ENCODE assay signal across 10 cellular contexts in genomic region chr5:150672884-150673275, GRCh38. TPM values are rescaled to one million over a fixed set of nuclear protein-coding genes. Genes with fewer than 3 reads are reported as not detected.
A peak's percentile ranks its signal among the peaks of the same experiment; 100 is the strongest.
DNase-seq lines count a peak whose midpoint lies in the region; ATAC-seq, FAIRE-seq and TF ChIP-seq lines count a peak whose summit lies in the region.
"Had no signal": no experiment of that assay in that cellular context is flagged by ENCODE, and none has a peak within 500 bp of the region (broad histone marks: within the 10 kb centered on the region; RNA-seq: fewer than 3 reads in every experiment).

No MANE protein-coding gene starts in this region.

- peak overlapping the region; percentile 70 for H3K18ac ChIP-seq in trophoblast cell (ENCODE audit: low read length)

- H3K79me1 ChIP-seq in trophoblast cell (ENCODE audit: low read length) = peaks cover 24% of the 10 kb centered on the region

- H2AFZ ChIP-seq in trophoblast cell (ENCODE audit: insufficient read depth, low read length, poor library complexity) = peak overlapping the region; percentile 58

- H3K36me3 ChIP-seq in CD8-positive, alpha-beta T cell (ENCODE audit: insufficient read depth, low read length) = no peaks in the 10 kb centered on the region
- H3K36me3 ChIP-seq in NT2/D1 (ENCODE audit: insufficient read depth, insufficient read length, low read length) (peaks cover 37% of the 10 kb centered on the region), trophoblast cell (ENCODE audit: control insufficient read depth in 1 of 2, insufficient read depth in 2 of 2, low read length in 2 of 2) (peaks cover 7 to 11% of the 10 kb centered on the region in 2 experiments), small intestine (ENCODE audit: control insufficient read depth in 2 of 2, insufficient read depth in 2 of 2, low read length in 2 of 2) (no peaks in the 10 kb centered on the region)

- peaks cover 11% of the 10 kb centered on the region for H3K4me1 Mint-ChIP-seq in CD8-positive, alpha-beta T cell (ENCODE audit: low read depth)

- CTCF ChIA-PET in CD8-positive, alpha-beta T cell (lab: Charles Lee) = interaction anchor here (1.8 kb wide), 1 partner anchor 28 kb away, joined by 4 read pairs; the partner anchor contains the start of gene RBM22

- no peak for ATAC-seq in CD8-positive, alpha-beta T cell
- ATAC-seq in GM21576 (IDR thresholded peaks at IDR 0.05; ENCODE audit: unreplicated experiment) = no peak

- peak overlapping the region; percentile 96 for H2BK120ac ChIP-seq in trophoblast cell (ENCODE audit: insufficient read depth, low read length, poor library complexity)

- no peak for FAIRE-seq in small intestine (lab: Jason Lieb, UNC)

- DNase-seq in CD8-positive, alpha-beta T cell = no peak
- DNase-seq in NT2/D1 (ENCODE audit: low read depth, low spot score) (no peak), fibroblast of mammary gland (ENCODE audit: low read depth) (no peak), trophoblast cell (no peak), NCI-H524 treated with DMSO at 0.1 percent for 48 hours (lab: John Stamatoyannopoulos, UW) (no peak), inferior parietal cortex (ENCODE audit: extremely low spot score) (no peak), small intestine (no peak)
- DNase-seq: effector CD4-positive, alpha-beta T cell had no signal

- peak overlapping the region; percentile 91 for H3K14ac ChIP-seq in trophoblast cell (ENCODE audit: low read length)

- no peak for TF ChIP-seq CTCF in CD8-positive, alpha-beta T cell (IDR thresholded peaks at IDR 0.05)
- no peak for TF ChIP-seq CTCF in fibroblast of mammary gland (conservative IDR thresholded peaks at IDR 0.05; ENCODE audit: control insufficient read depth, insufficient read depth, low read depth, low read length)

- peak overlapping the region; percentile 69 for H3K4me3 ChIP-seq in CD8-positive, alpha-beta T cell (ENCODE audit: low read depth, low read length)
- H3K4me3 ChIP-seq in NT2/D1 (ENCODE audit: insufficient read length, low read depth) (peak overlapping the region; percentile 85), fibroblast of mammary gland (ENCODE audit: control insufficient read depth, low read depth, low read length) (peak overlapping the region; percentile 45), trophoblast cell (ENCODE audit: low read depth, low read length) (peak overlapping the region; percentile 76), small intestine (ENCODE audit: low read depth in 1 of 2, low read length in 2 of 2) (no peak overlapping the region)

- H3K4me3 Mint-ChIP-seq in CD8-positive, alpha-beta T cell = peak overlapping the region; percentile 83

- H2AK5ac ChIP-seq in trophoblast cell (ENCODE audit: low read length) = peak overlapping the region; percentile 77

- peak overlapping the region; percentile 76 for H4K12ac ChIP-seq in trophoblast cell (ENCODE audit: low read depth, low read length)

- peaks cover 14% of the 10 kb centered on the region for H3K4me1 ChIP-seq in CD8-positive, alpha-beta T cell (ENCODE audit: insufficient read depth, low read length)
- H3K4me1 ChIP-seq in NT2/D1 (ENCODE audit: insufficient read depth, insufficient read length) = peaks cover 13% of the 10 kb centered on the region
- H3K4me1 ChIP-seq in trophoblast cell (ENCODE audit: control insufficient read depth in 1 of 2, insufficient read depth in 2 of 2, low read length in 2 of 2) = peaks cover 16 to 31% of the 10 kb centered on the region in 2 experiments
- no peaks in the 10 kb centered on the region for H3K4me1 ChIP-seq in small intestine (ENCODE audit: control insufficient read depth in 2 of 2, insufficient read depth in 1 of 2, low read depth in 1 of 2, low read length in 1 of 2)

- no peaks in the 10 kb centered on the region for H3K9me3 ChIP-seq in CD8-positive, alpha-beta T cell (ENCODE audit: low read length)
- H3K9me3 ChIP-seq in NT2/D1 (ENCODE audit: insufficient read depth, low read length) = no peaks in the 10 kb centered on the region
- H3K9me3 ChIP-seq in trophoblast cell (ENCODE audit: insufficient read depth, low read depth, low read length) = no peaks in the 10 kb centered on the region
- no peaks in the 10 kb centered on the region for H3K9me3 ChIP-seq in small intestine (ENCODE audit: control insufficient read depth, low read depth)

- H2BK12ac ChIP-seq in trophoblast cell (ENCODE audit: low read length) = peak overlapping the region; percentile 94

- POLR2A ChIA-PET in CD8-positive, alpha-beta T cell (lab: Charles Lee) = no interaction called here

- H3K4me2 ChIP-seq in trophoblast cell (ENCODE audit: low read length) = peak overlapping the region; percentile 84

- no CpG with 5 or more reads among the region's 7 CpGs for WGBS in trophoblast cell (ENCODE audit: extremely low coverage, insufficient coverage, insufficient read length)
- 75 to 78% (median 77%) methylated on average over 7 of the region's 7 CpGs for WGBS in small intestine, 3 donors

- H3K9me3 Mint-ChIP-seq in CD8-positive, alpha-beta T cell = no peaks in the 10 kb centered on the region

- H3K23ac ChIP-seq in trophoblast cell (ENCODE audit: low read length) = no peak overlapping the region

- H3K27ac Mint-ChIP-seq in CD8-positive, alpha-beta T cell = no peak overlapping the region

- peaks cover 18% of the 10 kb centered on the region for H3K27me3 Mint-ChIP-seq in CD8-positive, alpha-beta T cell (ENCODE audit: low read depth)

- H3K4ac ChIP-seq in trophoblast cell (ENCODE audit: low read depth, low read length) = peak overlapping the region; percentile 76

- H2BK5ac ChIP-seq in trophoblast cell (ENCODE audit: low read depth, low read length, poor library complexity) = peak overlapping the region; percentile 84

- peaks cover 11% of the 10 kb centered on the region for H3K79me2 ChIP-seq in trophoblast cell (ENCODE audit: control insufficient read depth, insufficient read depth, low read length, poor library complexity)

- H3K9ac ChIP-seq in NT2/D1 (ENCODE audit: insufficient read length, low read depth) = peak overlapping the region; percentile 96
- peak overlapping the region; percentile 20 for H3K9ac ChIP-seq in trophoblast cell (ENCODE audit: low read length)

- H3K27me3 ChIP-seq in CD8-positive, alpha-beta T cell (ENCODE audit: insufficient read depth, low read length) = peaks cover 6% of the 10 kb centered on the region
- H3K27me3 ChIP-seq in NT2/D1 (ENCODE audit: insufficient read depth, insufficient read length) = no peaks in the 10 kb centered on the region
- no peaks in the 10 kb centered on the region for H3K27me3 ChIP-seq in trophoblast cell (ENCODE audit: insufficient read depth, low read length)
- H3K27me3 ChIP-seq in small intestine (ENCODE audit: control insufficient read depth in 2 of 2, insufficient read depth in 2 of 2, low read length in 2 of 2) = peaks cover 0 to 3% of the 10 kb centered on the region in 2 donors

- H3K36me3 Mint-ChIP-seq in CD8-positive, alpha-beta T cell = no peaks in the 10 kb centered on the region

- H4K91ac ChIP-seq in trophoblast cell (ENCODE audit: low read depth, low read length) = peak overlapping the region; percentile 93

- intact Hi-C loops in CD8-positive, alpha-beta T cell (cut with DNase I, micrococcal nuclease) = no loop called here

- H4K8ac ChIP-seq in trophoblast cell (ENCODE audit: low read depth, low read length) = peak overlapping the region; percentile 84

- H3K27ac ChIP-seq in CD8-positive, alpha-beta T cell (ENCODE audit: low read depth, low read length) = no peak overlapping the region
- H3K27ac ChIP-seq in trophoblast cell (ENCODE audit: low read depth, low read length) = peak overlapping the region; percentile 85
- no peak overlapping the region for H3K27ac ChIP-seq in small intestine (ENCODE audit: low read depth in 1 of 2, low read length in 1 of 2)

RNA-seq across cellular contexts. Expression of gene MYOZ3, which starts 11.8 kb away (rescaled TPM):
- total RNA-seq in CD8-positive, alpha-beta T cell = not detected
- 9.5 and 10.0 TPM in 2 replicates for polyA plus RNA-seq in trophoblast cell (2013)
- under 1 TPM; 0.27 to 0.45 (median 0.31) TPM for polyA plus RNA-seq in small intestine
- total RNA-seq: RPMI7951 had no signal

RNA-seq across cellular contexts. Expression of gene RBM22, which starts 28.0 kb away (rescaled TPM):
- 100 to 1,000 TPM; 119 to 125 TPM for total RNA-seq in CD8-positive, alpha-beta T cell
- polyA plus RNA-seq in trophoblast cell (2013) = 50.4 and 51.3 TPM in 2 replicates
- polyA plus RNA-seq in small intestine = 10 to 100 TPM; 28.1 to 34.7 (median 29.5) TPM

RNA-seq across cellular contexts. Expression of gene SYNPO, which starts 32.4 kb away (rescaled TPM):
- total RNA-seq in CD8-positive, alpha-beta T cell = under 1 TPM; 0.06 to 0.14 TPM
- polyA plus RNA-seq in trophoblast cell (2013) = 52.3 and 58.9 TPM in 2 replicates
- 10 to 100 TPM; 23.2 to 34.4 (median 26.2) TPM for polyA plus RNA-seq in small intestine

Comparison
In these comparisons a context has a peak if more than half of its experiments do, and no peak if none do; other contexts are left out.
1. H3K4me3 ChIP-seq: peak in CD8-positive, alpha-beta T cell (single experiment), NT2/D1 (single experiment), fibroblast of mammary gland (single experiment) and trophoblast cell (single experiment); none in small intestine (0 of 2).